Comparison of ENCODE assay signal across 9 cellular contexts in the genomic region with DNA sequence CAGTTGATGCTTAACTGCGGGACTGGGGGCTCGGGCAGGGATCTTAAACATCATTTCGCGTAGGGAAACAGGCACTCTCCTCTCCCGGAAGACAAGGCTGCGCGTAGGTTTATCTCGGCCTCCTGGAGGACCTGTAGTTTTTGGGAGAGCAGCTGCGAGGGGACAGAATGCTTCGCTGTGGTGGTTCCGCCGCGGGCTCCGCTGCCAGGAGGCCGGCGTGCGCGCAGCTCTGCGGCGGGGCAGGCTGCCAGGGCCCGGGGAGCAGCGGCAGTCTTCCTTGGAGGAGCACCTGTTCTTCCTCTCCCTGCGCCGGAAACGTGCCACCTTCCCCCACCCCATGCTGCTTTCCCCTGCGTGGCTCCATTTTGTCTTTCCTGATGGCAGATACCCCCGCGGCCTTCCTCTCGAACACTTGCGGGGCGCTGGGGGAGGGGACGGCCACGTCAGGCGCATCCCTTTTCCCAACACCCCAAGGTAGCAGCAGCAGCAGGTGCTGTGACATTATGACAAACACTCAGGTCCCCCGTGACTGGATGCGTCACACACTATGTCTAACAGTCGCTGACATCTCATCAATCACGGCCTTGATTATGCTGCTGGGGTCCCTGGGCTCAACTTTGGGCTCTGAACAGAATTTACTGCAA.
DNase-seq lines count a peak whose midpoint lies in the region; ATAC-seq and TF ChIP-seq lines count a peak whose summit lies in the region.
"Had no signal": no experiment of that assay in that cellular context is flagged by ENCODE, and none has a peak within 500 bp of the region (broad histone marks: within the 10 kb centered on the region; RNA-seq: fewer than 3 reads in every experiment).

No MANE protein-coding gene starts in this region.

- H3K79me2 ChIP-seq in neural cell (replicated peaks; ENCODE audit: insufficient read depth, low read length) = no peaks in the 10 kb centered on the region

- TF ChIP-seq POLR2A in GM18505 (IDR thresholded peaks at IDR 0.05; ENCODE audit: borderline replicate concordance, extremely low read depth, insufficient read depth, insufficient read length) = no peak

- H3K36me3 Mint-ChIP-seq in activated T-cell treated with anti-CD3 and anti-CD28 coated beads, Interleukin-2, amount 50 U/mL, for 4 hours (ENCODE audit: insufficient read depth) = no peaks in the 10 kb centered on the region

- no peak for TF ChIP-seq RAD21 in neural cell (conservative IDR thresholded peaks at IDR 0.05)

- peak; percentile 95 for TF ChIP-seq EP300 in neural cell (conservative IDR thresholded peaks at IDR 0.05; ENCODE audit: poor library complexity, severe bottlenecking)

- DNase-seq in AG10803 (ENCODE audit: low read depth) (peak; percentile 4), NCI-H526 (lab: John Stamatoyannopoulos, UW) (peak; percentile 33 to 66), fibroblast of the aortic adventitia (ENCODE audit: low read depth) (peak; percentile 11), GM20000 (ENCODE audit: low spot score) (no peak)
- DNase-seq in activated CD4-positive, CD25-positive, alpha-beta regulatory T cell (lab: John Stamatoyannopoulos, UW) = no peak
- DNase-seq in activated T-cell treated with anti-CD3 and anti-CD28 coated beads, Interleukin-2, amount 50 U/mL, for 4 hours = no peak
- DNase-seq: DMS79 treated with DMSO at 0.1 percent for 48 hours had no signal

- no peak for ATAC-seq in GM18505 (IDR thresholded peaks at IDR 0.05; ENCODE audit: unreplicated experiment)
- ATAC-seq in activated T-cell treated with anti-CD3 and anti-CD28 coated beads, Interleukin-2, amount 50 U/mL, for 4 hours = no peak

- no peak overlapping the region for H2AFZ ChIP-seq in neural cell (ENCODE audit: low read depth, low read length)

- no peak for TF ChIP-seq CTCF in AG10803 (conservative IDR thresholded peaks at IDR 0.05; ENCODE audit: low read length)
- TF ChIP-seq CTCF in fibroblast of the aortic adventitia (IDR thresholded peaks at IDR 0.05; ENCODE audit: insufficient read depth, low read length) = no peak
- TF ChIP-seq CTCF in neural cell (IDR thresholded peaks at IDR 0.05; ENCODE audit: poor library complexity, severe bottlenecking) = peak; percentile 7
- no peak for TF ChIP-seq CTCF in GM20000 (IDR thresholded peaks at IDR 0.05; ENCODE audit: extremely low read depth, missing control alignments)

- no peaks in the 10 kb centered on the region for H3K36me3 ChIP-seq in neural cell (ENCODE audit: insufficient read depth, low read length)

- H3K27ac ChIP-seq in neural cell (ENCODE audit: low read length) = peak overlapping the region; percentile 28

- H3K9ac ChIP-seq in neural cell (ENCODE audit: low read length) = peak overlapping the region; percentile 39

- H3K9me2 ChIP-seq in neural cell (ENCODE audit: insufficient read depth, low read length) = no peaks in the 10 kb centered on the region

- H3K27me3 Mint-ChIP-seq in activated T-cell treated with anti-CD3 and anti-CD28 coated beads, Interleukin-2, amount 50 U/mL, for 4 hours (ENCODE audit: low read depth) = peaks cover 3% of the 10 kb centered on the region

- H3K4me3 Mint-ChIP-seq in activated T-cell treated with anti-CD3 and anti-CD28 coated beads, Interleukin-2, amount 50 U/mL, for 4 hours = no peak overlapping the region

- H3K4me3 ChIP-seq in AG10803 (ENCODE audit: low read length) (peak overlapping the region; percentile 33), fibroblast of the aortic adventitia (ENCODE audit: low read depth, low read length) (peak overlapping the region; percentile 41), neural cell (ENCODE audit: low read length) (peak overlapping the region; percentile 60)

- H3K4me2 ChIP-seq in neural cell (ENCODE audit: low read length) = peak overlapping the region; percentile 40

- H3K27me3 ChIP-seq in neural cell (ENCODE audit: insufficient read depth, low read depth, low read length) = no peaks in the 10 kb centered on the region

- H3K4me1 Mint-ChIP-seq in activated T-cell treated with anti-CD3 and anti-CD28 coated beads, Interleukin-2, amount 50 U/mL, for 4 hours (ENCODE audit: low read depth) = no peaks in the 10 kb centered on the region

- H3K9me3 ChIP-seq in neural cell (ENCODE audit: low read length) = no peaks in the 10 kb centered on the region

- H4K20me1 ChIP-seq in neural cell (ENCODE audit: insufficient read depth) = no peaks in the 10 kb centered on the region

- H3K9me3 Mint-ChIP-seq in activated T-cell treated with anti-CD3 and anti-CD28 coated beads, Interleukin-2, amount 50 U/mL, for 4 hours = peaks cover 3% of the 10 kb centered on the region

- no peaks in the 10 kb centered on the region for H3F3A ChIP-seq in neural cell (ENCODE audit: insufficient read depth, low read length, poor library complexity, severe bottlenecking)

TF ChIP-seq in neural cell, 6 proteins besides CTCF, POLR2A, EP300 and RAD21:
- TF ChIP-seq POLR2AphosphoS5 (IDR thresholded peaks at IDR 0.05) (peak; percentile 93), MXI1 (conservative IDR thresholded peaks at IDR 0.05; ENCODE audit: poor library complexity, severe bottlenecking) (peak; percentile 42), SMC3 (conservative IDR thresholded peaks at IDR 0.05; ENCODE audit: poor library complexity) (peak; percentile 31), TAF1 (IDR thresholded peaks at IDR 0.05; ENCODE audit: low read depth) (no peak), EZH2 (IDR thresholded peaks at IDR 0.05; ENCODE audit: borderline replicate concordance, insufficient read depth, low read length, poor library complexity, severe bottlenecking) (no peak)
- TF ChIP-seq, protein P1, sequence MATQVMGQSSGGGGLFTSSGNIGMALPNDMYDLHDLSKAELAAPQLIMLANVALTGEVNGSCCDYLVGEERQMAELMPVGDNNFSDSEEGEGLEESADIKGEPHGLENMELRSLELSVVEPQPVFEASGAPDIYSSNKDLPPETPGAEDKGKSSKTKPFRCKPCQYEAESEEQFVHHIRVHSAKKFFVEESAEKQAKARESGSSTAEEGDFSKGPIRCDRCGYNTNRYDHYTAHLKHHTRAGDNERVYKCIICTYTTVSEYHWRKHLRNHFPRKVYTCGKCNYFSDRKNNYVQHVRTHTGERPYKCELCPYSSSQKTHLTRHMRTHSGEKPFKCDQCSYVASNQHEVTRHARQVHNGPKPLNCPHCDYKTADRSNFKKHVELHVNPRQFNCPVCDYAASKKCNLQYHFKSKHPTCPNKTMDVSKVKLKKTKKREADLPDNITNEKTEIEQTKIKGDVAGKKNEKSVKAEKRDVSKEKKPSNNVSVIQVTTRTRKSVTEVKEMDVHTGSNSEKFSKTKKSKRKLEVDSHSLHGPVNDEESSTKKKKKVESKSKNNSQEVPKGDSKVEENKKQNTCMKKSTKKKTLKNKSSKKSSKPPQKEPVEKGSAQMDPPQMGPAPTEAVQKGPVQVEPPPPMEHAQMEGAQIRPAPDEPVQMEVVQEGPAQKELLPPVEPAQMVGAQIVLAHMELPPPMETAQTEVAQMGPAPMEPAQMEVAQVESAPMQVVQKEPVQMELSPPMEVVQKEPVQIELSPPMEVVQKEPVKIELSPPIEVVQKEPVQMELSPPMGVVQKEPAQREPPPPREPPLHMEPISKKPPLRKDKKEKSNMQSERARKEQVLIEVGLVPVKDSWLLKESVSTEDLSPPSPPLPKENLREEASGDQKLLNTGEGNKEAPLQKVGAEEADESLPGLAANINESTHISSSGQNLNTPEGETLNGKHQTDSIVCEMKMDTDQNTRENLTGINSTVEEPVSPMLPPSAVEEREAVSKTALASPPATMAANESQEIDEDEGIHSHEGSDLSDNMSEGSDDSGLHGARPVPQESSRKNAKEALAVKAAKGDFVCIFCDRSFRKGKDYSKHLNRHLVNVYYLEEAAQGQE (IDR thresholded peaks at IDR 0.05; ENCODE audit: borderline replicate concordance) = peak; percentile 30

Comparison
In these comparisons a context has a peak if more than half of its experiments do, and no peak if none do; other contexts are left out.
1. DNase-seq: peak in AG10803 (single experiment), NCI-H526 (2 of 2) and fibroblast of the aortic adventitia (single experiment); none in activated CD4-positive, CD25-positive, alpha-beta regulatory T cell (0 of 4), activated T-cell treated with anti-CD3 and anti-CD28 coated beads, Interleukin-2, amount 50 U/mL, for 4 hours (single experiment) and GM20000 (single experiment).
2. Peak in every context shown above with its lines, with median percentiles within 50 percentile points of each other: H3K4me3 ChIP-seq.